Comparison of ENCODE assay signal across 18 cellular contexts in genomic region chr13:105090244-105090643, GRCh38.
A peak's percentile ranks its signal among the peaks of the same experiment; 100 is the strongest.
DNase-seq lines count a peak whose midpoint lies in the region; ATAC-seq and TF ChIP-seq lines count a peak whose summit lies in the region.
"Had no signal": no experiment of that assay in that cellular context is flagged by ENCODE, and none has a peak within 500 bp of the region (broad histone marks: within the 10 kb centered on the region; RNA-seq: fewer than 3 reads in every experiment).

No MANE protein-coding gene starts in this region.

- POLR2A ChIA-PET in CD4-positive, alpha-beta T cell (lab: Charles Lee) = no interaction called here

- H3K4me3 ChIP-seq in MG63 = no peak overlapping the region
- H3K4me3 ChIP-seq: BLaER1, PC-9 had no signal

- H3K27ac Mint-ChIP-seq in CD4-positive, alpha-beta T cell = no peak overlapping the region
- H3K27ac Mint-ChIP-seq: CD8-positive, alpha-beta T cell; H9 had no signal

- no peaks in the 10 kb centered on the region for H3K9me3 Mint-ChIP-seq in CD4-positive, alpha-beta T cell
- H3K9me3 Mint-ChIP-seq: CD8-positive, alpha-beta T cell; H9 had no signal

- ATAC-seq in GM19463 (IDR thresholded peaks at IDR 0.05; ENCODE audit: unreplicated experiment) (no peak), GM21786 (IDR thresholded peaks at IDR 0.05; ENCODE audit: unreplicated experiment) (no peak)
- no peak for ATAC-seq in CD4-positive, alpha-beta T cell (ENCODE audit: poor library complexity)
- ATAC-seq: CD8-positive, alpha-beta T cell had no signal

- CTCF ChIA-PET in CD4-positive, alpha-beta T cell (lab: Charles Lee) = no interaction called here

- no peaks in the 10 kb centered on the region for H3K36me3 Mint-ChIP-seq in CD4-positive, alpha-beta T cell (ENCODE audit: low read depth)
- H3K36me3 Mint-ChIP-seq: CD8-positive, alpha-beta T cell had no signal

- H3K27me3 Mint-ChIP-seq in CD4-positive, alpha-beta T cell = peaks cover 10% of the 10 kb centered on the region

- no peaks in the 10 kb centered on the region for H3K27me3 ChIP-seq in MG63
- H3K27me3 ChIP-seq in CD4-positive, alpha-beta T cell (ENCODE audit: control insufficient read depth, insufficient read depth, low read length) = no peaks in the 10 kb centered on the region
- H3K27me3 ChIP-seq: BLaER1 had no signal

- TF ChIP-seq CTCF in CD4-positive, alpha-beta T cell (IDR thresholded peaks at IDR 0.05) = no peak

- intact Hi-C loops in CD4-positive, alpha-beta T cell (cut with DNase I, micrococcal nuclease) = no loop called here

- H3K36me3 ChIP-seq in MG63 = no peaks in the 10 kb centered on the region
- H3K36me3 ChIP-seq: BLaER1 had no signal

- no peak overlapping the region for H3K4me3 Mint-ChIP-seq in CD4-positive, alpha-beta T cell
- H3K4me3 Mint-ChIP-seq: CD8-positive, alpha-beta T cell; H9 had no signal

- no peaks in the 10 kb centered on the region for H3K4me1 Mint-ChIP-seq in CD4-positive, alpha-beta T cell (ENCODE audit: low read depth)

- H3K9me3 ChIP-seq in MG63 = no peaks in the 10 kb centered on the region
- H3K9me3 ChIP-seq in CD4-positive, alpha-beta T cell (ENCODE audit: control insufficient read depth, low read length) = no peaks in the 10 kb centered on the region
- H3K9me3 ChIP-seq: BLaER1 had no signal

- DNase-seq in HS-27A (ENCODE audit: low read depth) (peak; percentile 30), MG63 (peak; percentile 1), dermis blood vessel endothelial cell (peak; percentile 1), mucosa of gallbladder (ENCODE audit: low spot score) (peak; percentile 12)
- DNase-seq in CD4-positive, alpha-beta T cell = no peak
- DNase-seq: CD8-positive, alpha-beta T cell; DMS79; H9; MV-4-11; NCI-H1417 treated with DMSO at 0.1 percent for 48 hours; NCI-H2029; NCI-H526; PC-9 had no signal

- H3K27ac ChIP-seq in CD4-positive, alpha-beta T cell (ENCODE audit: low read depth, low read length) = no peak overlapping the region
- H3K27ac ChIP-seq: BLaER1, HL-60, PC-9, RWPE1 had no signal

Comparison
In these comparisons a context has a peak if more than half of its experiments do, and no peak if none do; other contexts are left out.
1. DNase-seq: peak in HS-27A (single experiment), MG63 (single experiment), dermis blood vessel endothelial cell (single experiment) and mucosa of gallbladder (single experiment); none in CD4-positive, alpha-beta T cell (0 of 10).